Comparison of ENCODE assay signal across 1 cellular context in the genomic region with DNA sequence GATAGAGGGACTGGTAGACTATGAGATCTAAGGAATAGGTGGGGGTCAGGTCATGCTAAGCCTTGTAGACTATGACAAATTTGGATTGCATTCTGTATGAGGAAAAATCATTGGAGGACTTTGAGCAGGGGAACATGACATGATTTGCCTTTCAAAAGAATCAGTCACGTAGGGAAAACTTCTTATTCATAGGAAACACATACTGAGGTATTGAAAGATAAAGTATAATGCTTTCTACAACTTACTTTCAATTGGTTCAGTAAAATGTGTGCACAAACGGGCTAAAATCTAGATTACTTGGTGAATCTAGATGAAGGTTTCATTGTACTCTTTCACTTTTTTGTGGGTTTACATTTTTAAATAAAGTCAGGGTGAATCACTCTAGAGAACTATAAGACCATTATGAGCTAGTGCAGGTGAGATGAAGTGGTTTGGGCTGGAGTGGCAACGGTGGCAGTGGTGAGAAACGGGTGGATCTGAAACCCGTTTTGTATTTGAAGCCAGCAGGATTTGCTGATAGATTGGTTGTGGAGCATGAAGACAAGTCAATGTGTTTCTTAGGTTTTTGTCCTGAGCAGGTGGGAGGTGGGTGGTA.
TF ChIP-seq lines count a peak whose summit lies in the region.

No MANE protein-coding gene starts in this region.

TF ChIP-seq in HCT116, 20 proteins besides CTCF, POLR2A, EP300 and RAD21 (continued from another document):
- TF ChIP-seq, protein P1, sequence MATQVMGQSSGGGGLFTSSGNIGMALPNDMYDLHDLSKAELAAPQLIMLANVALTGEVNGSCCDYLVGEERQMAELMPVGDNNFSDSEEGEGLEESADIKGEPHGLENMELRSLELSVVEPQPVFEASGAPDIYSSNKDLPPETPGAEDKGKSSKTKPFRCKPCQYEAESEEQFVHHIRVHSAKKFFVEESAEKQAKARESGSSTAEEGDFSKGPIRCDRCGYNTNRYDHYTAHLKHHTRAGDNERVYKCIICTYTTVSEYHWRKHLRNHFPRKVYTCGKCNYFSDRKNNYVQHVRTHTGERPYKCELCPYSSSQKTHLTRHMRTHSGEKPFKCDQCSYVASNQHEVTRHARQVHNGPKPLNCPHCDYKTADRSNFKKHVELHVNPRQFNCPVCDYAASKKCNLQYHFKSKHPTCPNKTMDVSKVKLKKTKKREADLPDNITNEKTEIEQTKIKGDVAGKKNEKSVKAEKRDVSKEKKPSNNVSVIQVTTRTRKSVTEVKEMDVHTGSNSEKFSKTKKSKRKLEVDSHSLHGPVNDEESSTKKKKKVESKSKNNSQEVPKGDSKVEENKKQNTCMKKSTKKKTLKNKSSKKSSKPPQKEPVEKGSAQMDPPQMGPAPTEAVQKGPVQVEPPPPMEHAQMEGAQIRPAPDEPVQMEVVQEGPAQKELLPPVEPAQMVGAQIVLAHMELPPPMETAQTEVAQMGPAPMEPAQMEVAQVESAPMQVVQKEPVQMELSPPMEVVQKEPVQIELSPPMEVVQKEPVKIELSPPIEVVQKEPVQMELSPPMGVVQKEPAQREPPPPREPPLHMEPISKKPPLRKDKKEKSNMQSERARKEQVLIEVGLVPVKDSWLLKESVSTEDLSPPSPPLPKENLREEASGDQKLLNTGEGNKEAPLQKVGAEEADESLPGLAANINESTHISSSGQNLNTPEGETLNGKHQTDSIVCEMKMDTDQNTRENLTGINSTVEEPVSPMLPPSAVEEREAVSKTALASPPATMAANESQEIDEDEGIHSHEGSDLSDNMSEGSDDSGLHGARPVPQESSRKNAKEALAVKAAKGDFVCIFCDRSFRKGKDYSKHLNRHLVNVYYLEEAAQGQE (IDR thresholded peaks at IDR 0.05; ENCODE audit: low read depth) = no peak
- no peak for TF ChIP-seq CBX3 (IDR thresholded peaks at IDR 0.05; ENCODE audit: low read depth)
- TF ChIP-seq, protein P2, sequence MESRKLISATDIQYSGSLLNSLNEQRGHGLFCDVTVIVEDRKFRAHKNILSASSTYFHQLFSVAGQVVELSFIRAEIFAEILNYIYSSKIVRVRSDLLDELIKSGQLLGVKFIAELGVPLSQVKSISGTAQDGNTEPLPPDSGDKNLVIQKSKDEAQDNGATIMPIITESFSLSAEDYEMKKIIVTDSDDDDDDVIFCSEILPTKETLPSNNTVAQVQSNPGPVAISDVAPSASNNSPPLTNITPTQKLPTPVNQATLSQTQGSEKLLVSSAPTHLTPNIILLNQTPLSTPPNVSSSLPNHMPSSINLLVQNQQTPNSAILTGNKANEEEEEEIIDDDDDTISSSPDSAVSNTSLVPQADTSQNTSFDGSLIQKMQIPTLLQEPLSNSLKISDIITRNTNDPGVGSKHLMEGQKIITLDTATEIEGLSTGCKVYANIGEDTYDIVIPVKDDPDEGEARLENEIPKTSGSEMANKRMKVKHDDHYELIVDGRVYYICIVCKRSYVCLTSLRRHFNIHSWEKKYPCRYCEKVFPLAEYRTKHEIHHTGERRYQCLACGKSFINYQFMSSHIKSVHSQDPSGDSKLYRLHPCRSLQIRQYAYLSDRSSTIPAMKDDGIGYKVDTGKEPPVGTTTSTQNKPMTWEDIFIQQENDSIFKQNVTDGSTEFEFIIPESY (IDR thresholded peaks at IDR 0.05; ENCODE audit: extremely low read depth, insufficient replicate concordance, low read length) = no peak
- no peak for TF ChIP-seq EGR1 (IDR thresholded peaks at IDR 0.05; ENCODE audit: low read depth)
- no peak for TF ChIP-seq YY1 (IDR thresholded peaks at IDR 0.05; ENCODE audit: extremely low read depth, insufficient replicate concordance, low read depth, low read length)
- no peak for TF ChIP-seq ELF1 (IDR thresholded peaks at IDR 0.05; ENCODE audit: borderline replicate concordance, low read depth)
- no peak for TF ChIP-seq FOSL1 (IDR thresholded peaks at IDR 0.05; ENCODE audit: low read depth)
